11 cellular contexts compared by ENCODE assay signal in genomic region chr17:67830440-67830839, GRCh38. TPM values are rescaled to one million over a fixed set of nuclear protein-coding genes. Genes with fewer than 3 reads are reported as not detected.
A peak's percentile ranks its signal among the peaks of the same experiment; 100 is the strongest.
DNase-seq lines count a peak whose midpoint lies in the region; ATAC-seq and TF ChIP-seq lines count a peak whose summit lies in the region.
"Had no signal": no experiment of that assay in that cellular context is flagged by ENCODE, and none has a peak within 500 bp of the region (broad histone marks: within the 10 kb centered on the region; RNA-seq: fewer than 3 reads in every experiment).

No MANE protein-coding gene starts in this region.

- H3K4me3 Mint-ChIP-seq in MCF 10A (ENCODE audit: unreplicated experiment) (no peak overlapping the region), T-helper 17 cell (no peak overlapping the region), immature natural killer cell (peak overlapping the region in 1 of 5 donors; percentile 14)

- H3K4me1 ChIP-seq in mammary epithelial cell (ENCODE audit: insufficient read depth, low read length) (peaks cover 12% of the 10 kb centered on the region), stomach (peaks cover 30 to 88% (median 60%) of the 10 kb centered on the region in 4 donors)

- peaks cover 93% of the 10 kb centered on the region for H3K79me2 ChIP-seq in mammary epithelial cell (ENCODE audit: insufficient read depth, low read length)

- H3K36me3 ChIP-seq in mammary epithelial cell (ENCODE audit: insufficient read depth, low read length): no peaks in the 10 kb centered on the region
- H3K36me3 ChIP-seq in stomach: no peaks in the 10 kb centered on the region

- H3K4me3 ChIP-seq in mammary epithelial cell (replicated peaks in 1 of 3; ENCODE audit: insufficient read depth in 1 of 3, low read depth in 2 of 3, low read length in 3 of 3): no peak overlapping the region
- no peak overlapping the region for H3K4me3 ChIP-seq in stomach

- intact Hi-C loops in MCF 10A (cut with micrococcal nuclease): no loop called here
- intact Hi-C loops in mammary epithelial cell (cut with micrococcal nuclease): no loop called here
- intact Hi-C loops in stomach (cut with DNase I; ENCODE audit: low total_unique reads): no loop called here

- no peak for TF ChIP-seq EP300 in stomach (IDR thresholded peaks at IDR 0.05)

- H3K4me1 Mint-ChIP-seq in MCF 10A (ENCODE audit: insufficient read depth, unreplicated experiment) (peaks cover 38% of the 10 kb centered on the region), T-helper 17 cell (peaks cover 48% of the 10 kb centered on the region), immature natural killer cell (peaks cover 72 to 89% of the 10 kb centered on the region in 2 donors)

- in situ Hi-C loops in mammary epithelial cell (cut with MboI; ENCODE audit: low sequenced_read_pairs in 2 of 2): no loop called here

- no peak for DNase-seq in MCF 10A (ENCODE audit: unreplicated experiment)
- DNase-seq in mammary epithelial cell: no peak
- no peak for DNase-seq in T-helper 17 cell
- no peak for DNase-seq in immature natural killer cell
- DNase-seq in stomach: no peak
- no peak for DNase-seq in erythroblast (lab: John Stamatoyannopoulos, UW)
- DNase-seq: midbrain, NCI-H446, SW 1271 had no signal

- H3K27ac Mint-ChIP-seq in MCF 10A (ENCODE audit: low read depth, unreplicated experiment) (peak overlapping the region; percentile 47), T-helper 17 cell (peak overlapping the region; percentile 69), immature natural killer cell (peak overlapping the region in 4 of 6 donors; percentile 19 to 60 (median 44))

- H4K20me1 ChIP-seq in mammary epithelial cell (ENCODE audit: insufficient read depth, low read length): no peaks in the 10 kb centered on the region

- no peak for ATAC-seq in T-helper 17 cell
- no peak for ATAC-seq in HG03280 (IDR thresholded peaks at IDR 0.05; ENCODE audit: unreplicated experiment)
- ATAC-seq in HG03095 (IDR thresholded peaks at IDR 0.05; ENCODE audit: unreplicated experiment): no peak

- no peaks in the 10 kb centered on the region for H3K27me3 ChIP-seq in mammary epithelial cell (ENCODE audit: insufficient read depth, low read length)
- no peaks in the 10 kb centered on the region for H3K27me3 ChIP-seq in stomach

- TF ChIP-seq POLR2A in stomach (IDR thresholded peaks at IDR 0.05): no peak
- TF ChIP-seq POLR2A in erythroblast (IDR thresholded peaks at IDR 0.05; ENCODE audit: low read length): no peak

- no peak overlapping the region for H3K9ac ChIP-seq in mammary epithelial cell (ENCODE audit: insufficient read depth, low read length)

- H3K36me3 Mint-ChIP-seq in MCF 10A (ENCODE audit: insufficient read depth, unreplicated experiment) (peaks cover 30% of the 10 kb centered on the region), T-helper 17 cell (ENCODE audit: low read depth) (peaks cover 4% of the 10 kb centered on the region), immature natural killer cell (no peaks in the 10 kb centered on the region)

- no TSS peak for BruUV-seq in MCF 10A (replicated peaks; lab: Mats Ljungman, UMichigan)
- no TSS peak for BruUV-seq in mammary epithelial cell (replicated peaks; lab: Mats Ljungman, UMichigan)

- no peaks in the 10 kb centered on the region for H3K9me3 ChIP-seq in mammary epithelial cell (replicated peaks; ENCODE audit: insufficient read depth, low read length)
- H3K9me3 ChIP-seq in T-helper 17 cell (ENCODE audit: control insufficient read depth, low read length, poor library complexity, severe bottlenecking): no peaks in the 10 kb centered on the region
- no peaks in the 10 kb centered on the region for H3K9me3 ChIP-seq in stomach

- H3K27ac ChIP-seq in mammary epithelial cell (ENCODE audit: insufficient read depth, low read depth, low read length) (no peak overlapping the region), stomach (peak overlapping the region in 3 of 5 donors; percentile 11 to 55 (median 35))

- dilution Hi-C loops in mammary epithelial cell (cut with HindIII; ENCODE audit: low sequenced_read_pairs): no loop called here

- WGBS in mammary epithelial cell (ENCODE audit: low coverage, missing lambda C conversion rate): 73% methylated on average over 3 of the region's 6 CpGs
- WGBS in stomach, 5 donors: 24 to 51% (median 34%) methylated on average over 6 of the region's 6 CpGs

- H3K27me3 Mint-ChIP-seq in MCF 10A (ENCODE audit: insufficient read depth, unreplicated experiment) (no peaks in the 10 kb centered on the region), T-helper 17 cell (no peaks in the 10 kb centered on the region), immature natural killer cell (ENCODE audit: low read depth in 3 of 3) (peaks cover 3 to 12% (median 10%) of the 10 kb centered on the region in 3 donors)

- H3K9me3 Mint-ChIP-seq in MCF 10A (ENCODE audit: unreplicated experiment) (no peaks in the 10 kb centered on the region), immature natural killer cell (no peaks in the 10 kb centered on the region)

- CTCF ChIA-PET in MCF 10A (lab: Yijun Ruan, JAX) (interaction anchor here (1.0 kb wide), 1 partner anchor 61 kb away, joined by 3 read pairs; no protein-coding TSS in a partner anchor), mammary epithelial cell (lab: Charles Lee; ENCODE audit: low non-redundant PET) (no interaction called here)

- H3K4me2 ChIP-seq in mammary epithelial cell (ENCODE audit: insufficient read depth, low read depth, low read length): no peak overlapping the region

- TF ChIP-seq CTCF in MCF 10A (IDR thresholded peaks at IDR 0.05; ENCODE audit: unreplicated experiment) (no peak), mammary epithelial cell (conservative IDR thresholded peaks at IDR 0.05 in 1 of 2, IDR thresholded peaks at IDR 0.05 in 1 of 2; ENCODE audit: extremely low read depth in 1 of 2, insufficient read depth in 1 of 2, low read depth in 1 of 2, low read length in 2 of 2) (no peak), stomach (IDR thresholded peaks at IDR 0.05) (no peak)

- no peak overlapping the region for H2AFZ ChIP-seq in mammary epithelial cell (ENCODE audit: low read depth, low read length)

- POLR2A ChIA-PET in MCF 10A (lab: Yijun Ruan, JAX): interaction anchor here (1.0 to 2.0 kb wide), 3 partner anchors 62 to 206 kb away, joined by 3 to 8 read pairs (median 5); no protein-coding TSS in a partner anchor

RNA-seq across cellular contexts. Expression of gene BPTF, which starts 5.1 kb away (rescaled TPM):
- 54.9 and 63.7 TPM in 2 replicates for total RNA-seq in MCF 10A (2022)
- total RNA-seq in mammary epithelial cell: 10 to 100 TPM; 54.1 to 54.3 TPM
- 45.4 TPM for polyA plus RNA-seq in mammary epithelial cell
- polyA minus RNA-seq in mammary epithelial cell: 81.5 TPM
- total RNA-seq in T-helper 17 cell: 100 to 1,000 TPM; 138 to 145 TPM
- 10 to 100 TPM in 2 of 3 donors, 1 to 10 TPM in 1; 5.0 to 30.9 (median 14.3) TPM for polyA plus RNA-seq in immature natural killer cell
- 100 to 1,000 TPM in 2 of 5 donors, 10 to 100 TPM in 3; 36.8 to 122 (median 83.9) TPM for total RNA-seq in stomach
- polyA plus RNA-seq in stomach: 1 to 10 TPM; 8.6 to 9.5 (median 9.3) TPM
